Comparison of ENCODE assay signal across 14 cellular contexts in the genomic region with DNA sequence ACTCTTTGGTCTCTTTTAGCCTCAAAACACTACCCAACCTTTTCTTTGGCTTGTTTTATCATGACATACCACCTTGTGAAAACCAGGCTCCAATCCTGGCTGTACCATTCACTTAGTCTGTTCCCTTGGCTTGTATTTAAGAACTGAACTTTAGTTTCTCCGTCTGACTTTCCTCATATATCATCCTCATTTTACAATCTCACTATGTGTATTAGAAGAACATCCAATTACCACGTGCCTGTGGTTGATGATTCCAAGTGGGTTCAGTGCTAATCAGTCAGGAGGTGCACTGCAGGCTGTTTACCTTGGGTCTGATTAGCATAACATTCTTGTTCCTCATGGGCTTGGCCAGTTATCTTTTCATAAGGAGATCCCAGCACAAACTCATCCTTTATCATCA.
DNase-seq lines count a peak whose midpoint lies in the region; ATAC-seq and TF ChIP-seq lines count a peak whose summit lies in the region.
"Had no signal": no experiment of that assay in that cellular context is flagged by ENCODE, and none has a peak within 500 bp of the region (broad histone marks: within the 10 kb centered on the region; RNA-seq: fewer than 3 reads in every experiment).

No MANE protein-coding gene starts in this region.

- no peak for DNase-seq in stimulated activated naive CD8-positive, alpha-beta T cell treated with anti-CD3 and anti-CD28 coated beads, Interleukin-15, Interleukin-2, amounts not matched to agents 100 U/mL and 50 U/mL, for 24 hours
- no peak for DNase-seq in T-helper 17 cell
- no peak for DNase-seq in vagina (ENCODE audit: extremely low spot score in 2 of 2)
- no peak for DNase-seq in UCSD-AML1 (lab: John Stamatoyannopoulos, UW; ENCODE audit: unreplicated experiment)
- DNase-seq in ecto neural progenitor cell (ENCODE audit: low spot score) = no peak
- DNase-seq: activated effector memory CD4-positive, alpha-beta T cell treated with anti-CD3 and anti-CD28 coated beads, Interleukin-2, amount 50 U/mL, for 16 hours; C1 segment of cervical spinal cord; heart left ventricle; kidney glomerular epithelial cell; NCI-H446 treated with DMSO at 0.1 percent for 48 hours; upper lobe of left lung had no signal

- peaks cover 89% of the 10 kb centered on the region for H3K36me3 Mint-ChIP-seq in stimulated activated naive CD8-positive, alpha-beta T cell treated with anti-CD3 and anti-CD28 coated beads, Interleukin-15, Interleukin-2, amounts not matched to agents 100 ng/mL and 50 ng/mL, for 24 hours (ENCODE audit: low read depth)
- H3K36me3 Mint-ChIP-seq in T-helper 17 cell (ENCODE audit: low read depth) = peaks cover 19% of the 10 kb centered on the region

- H3K4me3 Mint-ChIP-seq in stimulated activated naive CD8-positive, alpha-beta T cell treated with anti-CD3 and anti-CD28 coated beads, Interleukin-15, Interleukin-2, amounts not matched to agents 100 ng/mL and 50 ng/mL, for 24 hours = peak overlapping the region; percentile 14
- H3K4me3 Mint-ChIP-seq in T-helper 17 cell = peak overlapping the region; percentile 76

- intact Hi-C loops in vagina (cut with DNase I) = no loop called here

- H3K27ac Mint-ChIP-seq in stimulated activated naive CD8-positive, alpha-beta T cell treated with anti-CD3 and anti-CD28 coated beads, Interleukin-15, Interleukin-2, amounts not matched to agents 100 ng/mL and 50 ng/mL, for 24 hours = peak overlapping the region; percentile 54
- H3K27ac Mint-ChIP-seq in T-helper 17 cell = peak overlapping the region; percentile 97

- peaks cover 0 to 36% of the 10 kb centered on the region in 2 donors for H3K36me3 ChIP-seq in vagina

- H3K27me3 ChIP-seq in vagina = no peaks in the 10 kb centered on the region
- H3K27me3 ChIP-seq: heart left ventricle, upper lobe of left lung had no signal

- no peak for ATAC-seq in stimulated activated naive CD8-positive, alpha-beta T cell treated with anti-CD3 and anti-CD28 coated beads, Interleukin-15, Interleukin-2, amounts not matched to agents 100 U/mL and 50 U/mL, for 24 hours
- ATAC-seq in T-helper 17 cell (no peak), GM18861 (IDR thresholded peaks at IDR 0.05; ENCODE audit: unreplicated experiment) (no peak)
- ATAC-seq: heart left ventricle had no signal

- H3K27me3 Mint-ChIP-seq in stimulated activated naive CD8-positive, alpha-beta T cell treated with anti-CD3 and anti-CD28 coated beads, Interleukin-15, Interleukin-2, amounts not matched to agents 100 ng/mL and 50 ng/mL, for 24 hours = no peaks in the 10 kb centered on the region
- H3K27me3 Mint-ChIP-seq in T-helper 17 cell = no peaks in the 10 kb centered on the region

- H3K4me1 Mint-ChIP-seq in stimulated activated naive CD8-positive, alpha-beta T cell treated with anti-CD3 and anti-CD28 coated beads, Interleukin-15, Interleukin-2, amounts not matched to agents 100 ng/mL and 50 ng/mL, for 24 hours (ENCODE audit: low read depth) = peaks cover 32% of the 10 kb centered on the region
- H3K4me1 Mint-ChIP-seq in T-helper 17 cell = peaks cover 47% of the 10 kb centered on the region

- H3K4me3 ChIP-seq in vagina = no peak overlapping the region
- H3K4me3 ChIP-seq: heart left ventricle, upper lobe of left lung had no signal

- peak overlapping the region; percentile 33 for H3K27ac ChIP-seq in cingulate gyrus (ENCODE audit: low read depth, low read length)
- peak overlapping the region; percentile 24 for H3K27ac ChIP-seq in vagina

- no peaks in the 10 kb centered on the region for H3K9me3 Mint-ChIP-seq in stimulated activated naive CD8-positive, alpha-beta T cell treated with anti-CD3 and anti-CD28 coated beads, Interleukin-15, Interleukin-2, amounts not matched to agents 100 ng/mL and 50 ng/mL, for 24 hours

- no peak for TF ChIP-seq POLR2A in vagina (IDR thresholded peaks at IDR 0.05)

- TF ChIP-seq CTCF in vagina (IDR thresholded peaks at IDR 0.05) = no peak

- no peaks in the 10 kb centered on the region for H3K9me3 ChIP-seq in T-helper 17 cell (ENCODE audit: control insufficient read depth, low read length, poor library complexity, severe bottlenecking)
- no peaks in the 10 kb centered on the region for H3K9me3 ChIP-seq in vagina
- H3K9me3 ChIP-seq: heart left ventricle, upper lobe of left lung had no signal

- peaks cover 51% of the 10 kb centered on the region for H3K4me1 ChIP-seq in vagina
